Comparison of ENCODE assay signal across 30 cellular contexts in the genomic region with DNA sequence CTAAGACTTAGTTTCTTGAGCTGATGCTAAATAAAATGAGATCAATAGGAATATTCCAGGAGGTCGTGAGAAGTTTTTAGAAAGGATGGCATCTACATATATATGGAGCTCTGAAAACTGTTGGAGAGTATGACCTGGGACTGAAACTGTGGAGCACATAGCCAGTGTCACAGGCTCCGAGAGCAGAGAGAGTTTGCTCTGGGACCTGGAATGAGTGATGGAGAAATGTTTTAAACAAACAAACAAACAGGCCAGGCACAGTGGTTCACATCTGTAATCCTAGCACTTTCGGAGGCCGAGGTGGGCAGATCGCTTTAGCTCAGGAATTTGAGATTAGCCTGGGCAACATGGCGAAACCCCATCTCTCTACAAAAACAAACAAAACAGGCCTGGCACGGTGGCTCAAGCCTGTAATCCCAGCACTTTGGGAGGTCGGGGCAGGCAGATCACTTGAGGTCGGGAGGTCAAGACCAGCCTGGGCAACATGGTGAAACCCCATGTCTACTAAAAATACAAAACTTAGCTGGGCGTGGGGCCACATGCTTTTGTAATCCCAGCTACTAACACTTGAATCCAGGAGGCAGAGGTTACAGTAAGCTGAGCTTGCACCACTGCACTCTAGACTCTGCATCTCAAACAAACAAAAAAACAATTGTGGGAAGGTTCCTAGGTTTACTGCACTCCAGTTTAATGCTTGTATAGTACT.
DNase-seq lines count a peak whose midpoint lies in the region; ATAC-seq and TF ChIP-seq lines count a peak whose summit lies in the region.
"Had no signal": no experiment of that assay in that cellular context is flagged by ENCODE, and none has a peak within 500 bp of the region (broad histone marks: within the 10 kb centered on the region; RNA-seq: fewer than 3 reads in every experiment).

No MANE protein-coding gene starts in this region.

- no peak for TF ChIP-seq CTCF in osteoblast (IDR thresholded peaks at IDR 0.05; ENCODE audit: extremely low read depth, low read depth, low read length)

- no peaks in the 10 kb centered on the region for H3K27me3 Mint-ChIP-seq in activated CD4-positive, alpha-beta memory T cell treated with anti-CD3 and anti-CD28 coated beads for 36 hours
- H3K27me3 Mint-ChIP-seq in activated CD4-positive, alpha-beta memory T cell treated with anti-CD3 and anti-CD28 coated beads, Interleukin-2, amount 10 ng/mL, durations not matched to agents 7 days and 5 days = no peaks in the 10 kb centered on the region
- no peaks in the 10 kb centered on the region for H3K27me3 Mint-ChIP-seq in activated naive CD4-positive, alpha-beta T cell treated with anti-CD3 and anti-CD28 coated beads for 36 hours (ENCODE audit: low read depth)
- H3K27me3 Mint-ChIP-seq: activated CD4-positive, alpha-beta T cell treated with anti-CD3 and anti-CD28 coated beads for 36 hours had no signal

- H3K36me3 ChIP-seq in SJCRH30 = no peaks in the 10 kb centered on the region
- no peaks in the 10 kb centered on the region for H3K36me3 ChIP-seq in osteoblast (ENCODE audit: insufficient read depth, low read length)
- H3K36me3 ChIP-seq: gastroesophageal sphincter, left ventricle myocardium inferior, neutrophil, prostate gland had no signal

- DNase-seq in activated CD4-positive, alpha-beta memory T cell treated with anti-CD3 and anti-CD28 coated beads for 36 hours = no peak
- DNase-seq in activated CD4-positive, alpha-beta memory T cell treated with anti-CD3 and anti-CD28 coated beads, Interleukin-2, amount 10 ng/mL, durations not matched to agents 7 days and 5 days = no peak
- DNase-seq in SJCRH30 = peak; percentile 21 to 34
- DNase-seq in fibroblast of gingiva (ENCODE audit: low read depth) = peak; percentile 60
- no peak for DNase-seq in osteoblast (ENCODE audit: insufficient read length, low spot score, missing footprints)
- no peak for DNase-seq in activated naive CD4-positive, alpha-beta T cell treated with anti-CD3 and anti-CD28 coated beads for 36 hours
- DNase-seq in COLO668 (lab: John Stamatoyannopoulos, UW; ENCODE audit: unreplicated experiment) = no peak
- DNase-seq: activated CD4-positive, alpha-beta T cell treated with anti-CD3 and anti-CD28 coated beads for 36 hours; activated CD8-positive, alpha-beta memory T cell treated with anti-CD3 and anti-CD28 coated beads for 24 hours; activated naive CD4-positive, alpha-beta T cell; activated T-cell treated with anti-CD3 and anti-CD28 coated beads, Interleukin-2, amount 50 U/mL, for 1 hour; cortex of kidney; HCEC 1CT; hippocampal formation; immature natural killer cell; KG1; left ventricle myocardium inferior; NCI-H1436; NCI-H2107; NCI-H774; T-helper 2 cell; tibial artery had no signal

- intact Hi-C loops in activated CD4-positive, alpha-beta memory T cell treated with anti-CD3 and anti-CD28 coated beads for 36 hours (cut with micrococcal nuclease) = no loop called here
- intact Hi-C loops in activated naive CD4-positive, alpha-beta T cell treated with anti-CD3 and anti-CD28 coated beads for 36 hours (cut with micrococcal nuclease) = no loop called here

- peaks cover 7% of the 10 kb centered on the region for H3K4me1 Mint-ChIP-seq in activated CD4-positive, alpha-beta memory T cell treated with anti-CD3 and anti-CD28 coated beads for 36 hours (ENCODE audit: low read depth)
- peaks cover 25% of the 10 kb centered on the region for H3K4me1 Mint-ChIP-seq in activated CD4-positive, alpha-beta memory T cell treated with anti-CD3 and anti-CD28 coated beads, Interleukin-2, amount 10 ng/mL, durations not matched to agents 7 days and 5 days
- H3K4me1 Mint-ChIP-seq in activated naive CD4-positive, alpha-beta T cell treated with anti-CD3 and anti-CD28 coated beads for 36 hours (ENCODE audit: low read depth) = peaks cover 6% of the 10 kb centered on the region
- H3K4me1 Mint-ChIP-seq: immature natural killer cell had no signal

- no peak overlapping the region for H3K4me2 ChIP-seq in osteoblast (ENCODE audit: insufficient read depth, low read length)
- H3K4me2 ChIP-seq: SK-N-SH had no signal

- H3K27me3 ChIP-seq in SJCRH30 (no peaks in the 10 kb centered on the region), osteoblast (ENCODE audit: insufficient read depth, low read length) (no peaks in the 10 kb centered on the region)
- H3K27me3 ChIP-seq: gastroesophageal sphincter, neutrophil, tibial artery had no signal

- H4K20me1 ChIP-seq in osteoblast (ENCODE audit: insufficient read depth, low read length) = no peaks in the 10 kb centered on the region

- ATAC-seq in GM21737 (IDR thresholded peaks at IDR 0.05; ENCODE audit: unreplicated experiment) = no peak
- ATAC-seq: esophagus mucosa, gastroesophageal sphincter had no signal

- H3K4me1 ChIP-seq in SJCRH30 (peaks cover 5% of the 10 kb centered on the region), osteoblast (ENCODE audit: insufficient read depth, low read length) (no peaks in the 10 kb centered on the region)
- H3K4me1 ChIP-seq: gastroesophageal sphincter, left ventricle myocardium inferior, prostate gland, tibial artery had no signal

- H3K9me3 ChIP-seq in SJCRH30 (replicated peaks) (no peaks in the 10 kb centered on the region), osteoblast (ENCODE audit: low read depth, low read length) (no peaks in the 10 kb centered on the region)
- H3K9me3 ChIP-seq: gastroesophageal sphincter, neutrophil, prostate gland, SK-N-SH, tibial artery had no signal

- POLR2A ChIA-PET in activated CD4-positive, alpha-beta memory T cell treated with anti-CD3 and anti-CD28 coated beads for 36 hours (lab: Charles Lee) = no interaction called here
- POLR2A ChIA-PET in activated CD4-positive, alpha-beta memory T cell treated with anti-CD3 and anti-CD28 coated beads, Interleukin-2, amount 10 ng/mL, durations not matched to agents 7 days and 5 days (lab: Charles Lee) = interaction anchor here (0.9 kb wide), 1 partner anchor 77 kb away, joined by 3 read pairs; no protein-coding TSS in a partner anchor

- peaks cover 43% of the 10 kb centered on the region for H3K36me3 Mint-ChIP-seq in activated CD4-positive, alpha-beta memory T cell treated with anti-CD3 and anti-CD28 coated beads for 36 hours
- peaks cover 38% of the 10 kb centered on the region for H3K36me3 Mint-ChIP-seq in activated CD4-positive, alpha-beta memory T cell treated with anti-CD3 and anti-CD28 coated beads, Interleukin-2, amount 10 ng/mL, durations not matched to agents 7 days and 5 days (ENCODE audit: low read depth)
- peaks cover 40% of the 10 kb centered on the region for H3K36me3 Mint-ChIP-seq in activated naive CD4-positive, alpha-beta T cell treated with anti-CD3 and anti-CD28 coated beads for 36 hours (ENCODE audit: low read depth)

- H3K9me3 Mint-ChIP-seq in activated CD4-positive, alpha-beta memory T cell treated with anti-CD3 and anti-CD28 coated beads for 36 hours = peaks cover 10% of the 10 kb centered on the region
- H3K9me3 Mint-ChIP-seq in activated CD4-positive, alpha-beta memory T cell treated with anti-CD3 and anti-CD28 coated beads, Interleukin-2, amount 10 ng/mL, durations not matched to agents 7 days and 5 days = no peaks in the 10 kb centered on the region
- H3K9me3 Mint-ChIP-seq in activated naive CD4-positive, alpha-beta T cell treated with anti-CD3 and anti-CD28 coated beads for 36 hours = peaks cover 4% of the 10 kb centered on the region

- H3K27ac ChIP-seq in SJCRH30 (no peak overlapping the region), osteoblast (ENCODE audit: low read depth, low read length) (no peak overlapping the region)
- H3K27ac ChIP-seq: 22Rv1, C4-2B, gastroesophageal sphincter, left ventricle myocardium inferior, neutrophil, prostate gland, tibial artery had no signal

- CTCF ChIA-PET in activated CD4-positive, alpha-beta memory T cell treated with anti-CD3 and anti-CD28 coated beads for 36 hours (lab: Charles Lee) = interaction anchor here (0.8 to 1.2 kb wide), 3 partner anchors 21 to 125 kb away, joined by 3 to 4 read pairs (median 3); no protein-coding TSS in a partner anchor
- CTCF ChIA-PET in activated CD4-positive, alpha-beta memory T cell treated with anti-CD3 and anti-CD28 coated beads, Interleukin-2, amount 10 ng/mL, durations not matched to agents 7 days and 5 days (lab: Charles Lee) = interaction anchor here (1.0 kb wide), 1 partner anchor 8 kb away, joined by 4 read pairs; no protein-coding TSS in a partner anchor
- CTCF ChIA-PET in activated naive CD4-positive, alpha-beta T cell treated with anti-CD3 and anti-CD28 coated beads for 36 hours (lab: Charles Lee) = interaction anchor here (1.1 kb wide), 1 partner anchor 12 kb away, joined by 3 read pairs; no protein-coding TSS in a partner anchor

- no peaks in the 10 kb centered on the region for H3K79me2 ChIP-seq in osteoblast (ENCODE audit: insufficient read depth, low read length)

- no peak overlapping the region for H3K4me3 Mint-ChIP-seq in activated CD4-positive, alpha-beta memory T cell treated with anti-CD3 and anti-CD28 coated beads for 36 hours
- no peak overlapping the region for H3K4me3 Mint-ChIP-seq in activated CD4-positive, alpha-beta memory T cell treated with anti-CD3 and anti-CD28 coated beads, Interleukin-2, amount 10 ng/mL, durations not matched to agents 7 days and 5 days
- H3K4me3 Mint-ChIP-seq in activated naive CD4-positive, alpha-beta T cell treated with anti-CD3 and anti-CD28 coated beads for 36 hours = no peak overlapping the region
- H3K4me3 Mint-ChIP-seq: activated CD4-positive, alpha-beta T cell treated with anti-CD3 and anti-CD28 coated beads for 36 hours; immature natural killer cell had no signal

- peak overlapping the region; percentile 32 for H2AFZ ChIP-seq in osteoblast (ENCODE audit: low read length)

- peak overlapping the region; percentile 5 for H3K27ac Mint-ChIP-seq in activated CD4-positive, alpha-beta memory T cell treated with anti-CD3 and anti-CD28 coated beads for 36 hours
- no peak overlapping the region for H3K27ac Mint-ChIP-seq in activated CD4-positive, alpha-beta memory T cell treated with anti-CD3 and anti-CD28 coated beads, Interleukin-2, amount 10 ng/mL, durations not matched to agents 7 days and 5 days
- no peak overlapping the region for H3K27ac Mint-ChIP-seq in activated naive CD4-positive, alpha-beta T cell treated with anti-CD3 and anti-CD28 coated beads for 36 hours
- H3K27ac Mint-ChIP-seq: activated CD4-positive, alpha-beta T cell treated with anti-CD3 and anti-CD28 coated beads for 36 hours; immature natural killer cell had no signal

- H3K4me3 ChIP-seq in SJCRH30 (no peak overlapping the region), osteoblast (ENCODE audit: insufficient read depth, low read length) (no peak overlapping the region)
- H3K4me3 ChIP-seq: gastroesophageal sphincter, left ventricle myocardium inferior, prostate gland, tibial artery had no signal

Comparison
In these comparisons a context has a peak if more than half of its experiments do, and no peak if none do; other contexts are left out.
1. DNase-seq: peak in SJCRH30 (2 of 2) and fibroblast of gingiva (single experiment); none in activated CD4-positive, alpha-beta memory T cell treated with anti-CD3 and anti-CD28 coated beads for 36 hours (single experiment), activated CD4-positive, alpha-beta memory T cell treated with anti-CD3 and anti-CD28 coated beads, Interleukin-2, amount 10 ng/mL, durations not matched to agents 7 days and 5 days (single experiment), osteoblast (single experiment), activated naive CD4-positive, alpha-beta T cell treated with anti-CD3 and anti-CD28 coated beads for 36 hours (single experiment) and COLO668 (single experiment).